In the genomic region with DNA sequence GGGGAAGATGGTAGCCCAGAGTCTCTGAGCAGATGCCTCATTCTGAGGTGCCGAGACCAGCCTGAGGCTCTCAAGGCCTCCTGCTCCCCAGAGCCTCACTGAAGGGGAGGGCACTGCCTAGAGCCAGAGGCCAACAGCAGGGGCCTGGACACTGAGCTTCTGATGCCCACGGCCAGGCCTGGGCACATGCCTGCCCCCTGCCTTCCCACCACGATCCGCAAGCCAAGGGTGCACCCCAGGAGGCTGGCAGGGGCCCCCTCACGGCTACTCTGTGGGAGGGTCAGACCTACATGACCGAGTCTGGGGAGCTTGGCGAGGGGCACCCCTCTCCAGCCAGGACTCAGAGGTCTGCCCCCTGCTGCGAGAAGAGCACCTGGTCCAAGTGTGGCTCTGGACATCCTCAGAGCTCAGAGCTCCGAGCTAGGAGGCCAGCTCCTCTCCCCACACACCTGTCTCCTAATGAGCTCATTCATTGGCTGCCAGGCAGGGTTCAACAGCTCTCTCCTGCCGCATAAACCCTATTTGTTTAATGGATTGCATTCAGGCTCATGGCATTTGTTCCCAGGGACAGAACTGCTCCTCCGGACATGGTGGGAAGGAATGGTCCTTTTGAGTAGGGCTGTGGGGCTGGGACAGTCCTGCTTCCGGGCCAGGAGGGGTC, we compare ENCODE assay signal across 28 cellular contexts. TPM values are rescaled to one million over a fixed set of nuclear protein-coding genes. Genes with fewer than 3 reads are reported as not detected.
A peak's percentile ranks its signal among the peaks of the same experiment; 100 is the strongest.
DNase-seq lines count a peak whose midpoint lies in the region; ATAC-seq lines count a peak whose summit lies in the region.
"Had no signal": no experiment of that assay in that cellular context is flagged by ENCODE, and none has a peak within 500 bp of the region (broad histone marks: within the 10 kb centered on the region; RNA-seq: fewer than 3 reads in every experiment).

No MANE protein-coding gene starts in this region.

- no peak for ATAC-seq in GM21619 (IDR thresholded peaks at IDR 0.05; ENCODE audit: unreplicated experiment)
- ATAC-seq: psoas muscle, T-cell had no signal

- no peaks in the 10 kb centered on the region for H3K27me3 ChIP-seq in endocrine pancreas (ENCODE audit: control insufficient read depth, insufficient read depth, low read length)

- in situ Hi-C loops in G401 (cut with HindIII; ENCODE audit: low sequenced_read_pairs): loop anchor here (10.0 kb wide), 1 partner anchor 145 kb away; no protein-coding TSS in a partner anchor

- H3K36me3 ChIP-seq in endocrine pancreas (ENCODE audit: control insufficient read depth, insufficient read depth, low read length): peaks cover 8% of the 10 kb centered on the region

- peak; percentile 51 for DNase-seq in DMS153 (lab: John Stamatoyannopoulos, UW)
- DNase-seq in DMS153 treated with DMSO at 0.1 percent for 48 hours (lab: John Stamatoyannopoulos, UW; ENCODE audit: unreplicated experiment): no peak
- DNase-seq in G401 (ENCODE audit: low spot score): peak; percentile 49
- peak; percentile 40 for DNase-seq in NCI-H69 (lab: John Stamatoyannopoulos, UW)
- DNase-seq in cerebellar cortex (ENCODE audit: low spot score): no peak
- no peak for DNase-seq in AG20443 (ENCODE audit: low spot score)
- DNase-seq: activated CD4-positive, alpha-beta T cell treated with anti-CD3 and anti-CD28 coated beads, Interleukin-2, amount 50 U/mL, for 48 hours; activated CD4-positive, CD25-positive, alpha-beta regulatory T cell; activated CD8-positive, alpha-beta memory T cell treated with anti-CD3 and anti-CD28 coated beads, Interleukin-2, amount 50 U/mL, for 48 hours; activated naive CD4-positive, alpha-beta T cell treated with anti-CD3 and anti-CD28 coated beads, Interleukin-2, amount 10 ng/mL, durations not matched to agents 7 days and 5 days; CD4-positive, CD25-positive, alpha-beta regulatory T cell; effector CD4-positive, alpha-beta T cell; head of caudate nucleus; naive B cell; NCI-H2227 treated with DMSO at 0.1 percent for 48 hours; psoas muscle; stimulated activated naive CD4-positive, alpha-beta T cell; T-cell had no signal

- H3K9me3 ChIP-seq in endocrine pancreas (ENCODE audit: control insufficient read depth, low read length): no peaks in the 10 kb centered on the region
- H3K9me3 ChIP-seq: psoas muscle had no signal

- H3K4me1 ChIP-seq in endocrine pancreas (ENCODE audit: control insufficient read depth, insufficient read depth, low read length): no peaks in the 10 kb centered on the region
- H3K4me1 ChIP-seq: psoas muscle had no signal

- H3K4me3 ChIP-seq in endocrine pancreas (ENCODE audit: control insufficient read depth, insufficient read depth, low read length): no peak overlapping the region
- H3K4me3 ChIP-seq: PC-9, psoas muscle had no signal

- peak overlapping the region; percentile 4 for H3K9ac ChIP-seq in endocrine pancreas (ENCODE audit: control insufficient read depth, insufficient read depth, low read length)

RNA-seq across cellular contexts. Expression of a gene that starts 13.9 kb away (rescaled TPM):
- not detected in 2 replicates for total RNA-seq in G401 (2014; rRNA removed; shearing (Covaris generic))
- total RNA-seq: CD4-positive, CD25-positive, alpha-beta regulatory T cell; H4; HT-29; liver; M059J; mesothelial cell of epicardium; PC-9; psoas muscle; T-cell; temporal lobe; urinary bladder had no signal

RNA-seq across cellular contexts. Expression of a gene that starts 23.0 kb away (rescaled TPM):
- 2.1 and 4.7 TPM in 2 replicates for total RNA-seq in G401 (2014; rRNA removed; shearing (Covaris generic))

RNA-seq across cellular contexts. Expression of a gene that starts 25.5 kb away (rescaled TPM):
- not detected in 2 replicates for total RNA-seq in G401 (2014; rRNA removed; shearing (Covaris generic))
- total RNA-seq: CD4-positive, CD25-positive, alpha-beta regulatory T cell; H4; HT-29; liver; M059J; mesothelial cell of epicardium; PC-9; psoas muscle; T-cell; temporal lobe; urinary bladder had no signal

RNA-seq across cellular contexts. Expression of a gene that starts 26.5 kb away (rescaled TPM):
- 1.4 and 1.9 TPM in 2 replicates for total RNA-seq in G401 (2014; rRNA removed; shearing (Covaris generic))
- total RNA-seq: CD4-positive, CD25-positive, alpha-beta regulatory T cell; HT-29; M059J; psoas muscle; T-cell had no signal

RNA-seq across cellular contexts. Expression of a gene that starts 37.8 kb away (rescaled TPM):
- 21.8 and 24.4 TPM in 2 replicates for total RNA-seq in G401 (2014; rRNA removed; shearing (Covaris generic))
- total RNA-seq: CD4-positive, CD25-positive, alpha-beta regulatory T cell had no signal

Comparison
In these comparisons a context has a peak if more than half of its experiments do, and no peak if none do; other contexts are left out.
1. DNase-seq: peak in DMS153 (single experiment), G401 (single experiment) and NCI-H69 (single experiment); none in DMS153 treated with DMSO at 0.1 percent for 48 hours (single experiment), cerebellar cortex (single experiment) and AG20443 (single experiment).